27 cellular contexts compared by ENCODE assay signal in the genomic region with DNA sequence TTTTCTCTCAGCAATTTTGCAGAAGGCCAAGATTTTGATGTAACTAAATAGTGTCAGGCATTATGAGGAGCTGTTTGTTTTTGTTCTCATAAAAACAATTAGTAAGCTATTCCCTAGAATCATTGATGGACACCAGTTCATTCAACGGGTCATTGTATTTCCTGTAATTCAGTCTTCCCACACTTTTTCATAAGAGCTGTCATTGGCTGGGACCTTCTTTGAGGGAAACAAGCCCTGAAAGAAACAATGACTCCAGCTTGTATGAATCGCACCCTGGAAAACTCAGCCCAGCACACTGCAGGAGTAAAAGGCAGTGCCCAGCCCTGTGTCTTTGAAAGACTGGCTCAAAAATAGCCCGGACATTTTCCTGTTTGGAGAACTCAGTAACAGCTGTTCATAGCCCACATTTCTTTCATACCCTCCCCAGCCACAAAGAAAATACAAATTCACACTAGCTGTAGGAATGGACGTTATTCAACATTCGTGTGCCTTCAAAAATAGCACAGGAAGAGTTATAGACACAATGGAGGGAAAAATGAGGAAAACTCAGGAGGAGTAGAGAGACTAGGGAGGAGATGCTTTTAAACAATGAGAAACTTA.
DNase-seq lines count a peak whose midpoint lies in the region; ATAC-seq and TF ChIP-seq lines count a peak whose summit lies in the region.
"Had no signal": no experiment of that assay in that cellular context is flagged by ENCODE, and none has a peak within 500 bp of the region (broad histone marks: within the 10 kb centered on the region; RNA-seq: fewer than 3 reads in every experiment).

No MANE protein-coding gene starts in this region.

- H3K36me3 Mint-ChIP-seq in Calu3 (ENCODE audit: insufficient read depth, unreplicated experiment): no peaks in the 10 kb centered on the region
- H3K36me3 Mint-ChIP-seq: CD8-positive, alpha-beta T cell; IgD-negative memory B cell; memory B cell had no signal

- BruUV-seq in Calu3 (replicated peaks; lab: Mats Ljungman, UMichigan): no TSS peak

- H3K4me3 Mint-ChIP-seq in Calu3 (ENCODE audit: low read depth, unreplicated experiment): no peak overlapping the region
- H3K4me3 Mint-ChIP-seq: CD8-positive, alpha-beta T cell; effector memory CD8-positive, alpha-beta T cell; IgD-negative memory B cell; memory B cell had no signal

- in situ Hi-C loops in ACHN (cut with HindIII; ENCODE audit: low pct_ligation_motif_present, low pct_unique_long_range_greater_than_20kb, low sequenced_read_pairs): no loop called here

- CTCF ChIA-PET in Calu3 (lab: Charles Lee): no interaction called here

- TF ChIP-seq CTCF in Calu3 (IDR thresholded peaks at IDR 0.05; ENCODE audit: unreplicated experiment): no peak

- no peaks in the 10 kb centered on the region for H3K27me3 Mint-ChIP-seq in Calu3 (ENCODE audit: unreplicated experiment)
- H3K27me3 Mint-ChIP-seq: effector memory CD8-positive, alpha-beta T cell had no signal

- no peak for ATAC-seq in HG03571 (IDR thresholded peaks at IDR 0.05; ENCODE audit: unreplicated experiment)
- ATAC-seq: CD8-positive, alpha-beta T cell; effector memory CD8-positive, alpha-beta T cell; gastroesophageal sphincter had no signal

- peaks cover 16% of the 10 kb centered on the region for H3K4me1 Mint-ChIP-seq in Calu3 (ENCODE audit: low read depth, unreplicated experiment)
- H3K4me1 Mint-ChIP-seq: IgD-negative memory B cell, memory B cell had no signal

- H3K9me3 Mint-ChIP-seq in Calu3 (ENCODE audit: low read depth, unreplicated experiment): no peaks in the 10 kb centered on the region
- H3K9me3 Mint-ChIP-seq: CD8-positive, alpha-beta T cell; memory B cell had no signal

- intact Hi-C loops in Calu3 (cut with micrococcal nuclease; ENCODE audit: unreplicated experiment): no loop called here

- DNase-seq in ACHN (peak; percentile 22), astrocyte of the hippocampus (ENCODE audit: low read depth, low spot score) (peak; percentile 22), globus pallidus (ENCODE audit: low spot score) (peak; percentile 84), myocyte (ENCODE audit: low read depth) (peak; percentile 83), Calu3 (no peak), NCI-H1105 treated with DMSO at 0.1 percent for 48 hours (lab: John Stamatoyannopoulos, UW) (no peak)
- DNase-seq in NK-92 treated with Interleukin-12 subunit alpha and Interleukin-12 subunit beta, amount 100 ng/mL, for 24 hours (lab: John Stamatoyannopoulos, UW): no peak
- DNase-seq: 8988T; activated CD4-positive, alpha-beta T cell treated with anti-CD3 and anti-CD28 coated beads, Interleukin-2, amount 50 U/mL, for 48 hours; activated CD4-positive, CD25-positive, alpha-beta regulatory T cell; activated naive CD4-positive, alpha-beta T cell treated with anti-CD3 and anti-CD28 coated beads, Interleukin-2, amount 50 U/mL, for 16 hours; AML-193; amniotic stem cell; CD8-positive, alpha-beta T cell; DMS153; effector memory CD8-positive, alpha-beta T cell; NCI-H1092; NCI-H187 treated with DMSO at 0.1 percent for 48 hours; Peyer's patch; stimulated activated CD8-positive, alpha-beta memory T cell treated with anti-CD3 and anti-CD28 coated beads, Interleukin-4, amount 100 ng/mL, for 48 hours; stomach; T-helper 1 cell; transverse colon had no signal

- H3K27ac Mint-ChIP-seq in Calu3 (ENCODE audit: unreplicated experiment): no peak overlapping the region
- H3K27ac Mint-ChIP-seq: CD8-positive, alpha-beta T cell; effector memory CD8-positive, alpha-beta T cell; IgD-negative memory B cell; memory B cell had no signal

Comparison
In these comparisons a context has a peak if more than half of its experiments do, and no peak if none do; other contexts are left out.
1. DNase-seq: peak in ACHN (single experiment), astrocyte of the hippocampus (single experiment), globus pallidus (single experiment) and myocyte (single experiment); none in Calu3 (single experiment), NK-92 treated with Interleukin-12 subunit alpha and Interleukin-12 subunit beta, amount 100 ng/mL, for 24 hours (single experiment) and NCI-H1105 treated with DMSO at 0.1 percent for 48 hours (single experiment).